In the genomic region with DNA sequence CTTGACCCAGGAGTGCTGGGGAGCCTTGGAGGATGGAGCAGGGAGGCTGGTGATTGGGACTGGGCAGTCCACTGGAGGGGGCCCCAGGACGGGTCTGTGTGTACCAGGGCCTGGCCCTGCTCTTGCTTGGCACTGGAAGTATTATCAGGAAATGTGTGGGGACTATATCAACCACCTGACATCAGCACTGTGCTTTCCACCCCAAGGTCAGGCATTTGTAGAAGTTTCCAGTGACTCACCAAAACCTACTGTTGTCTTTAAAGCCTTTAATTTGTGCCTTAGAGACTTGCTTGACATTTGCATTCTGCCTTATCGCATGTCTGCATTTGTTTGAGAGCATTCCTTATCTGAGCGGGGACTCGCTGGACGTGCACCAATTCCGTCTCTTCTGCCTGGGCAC, we compare ENCODE assay signal across 1 cellular context.
A peak's percentile ranks its signal among the peaks of the same experiment; 100 is the strongest.
TF ChIP-seq lines count a peak whose summit lies in the region.

No MANE protein-coding gene starts in this region.

TF ChIP-seq in K562, 482 proteins besides CTCF, POLR2A, EP300 and RAD21 (continued from another document and continues in another):
- no peak for TF ChIP-seq ZNF318 (IDR thresholded peaks at IDR 0.05; ENCODE audit: borderline replicate concordance in 1 of 2, low read depth in 1 of 2)
- no peak for TF ChIP-seq HNRNPL (IDR thresholded peaks at IDR 0.05; ENCODE audit: low read depth, low read length)
- no peak for TF ChIP-seq LARP7 (IDR thresholded peaks at IDR 0.05)
- TF ChIP-seq SRSF9 (IDR thresholded peaks at IDR 0.05; ENCODE audit: borderline replicate concordance, low read depth, low read length), result no peak
- TF ChIP-seq EZH2 (IDR thresholded peaks at IDR 0.05; ENCODE audit: borderline replicate concordance, low read depth, low read length), result no peak
- no peak for TF ChIP-seq ZNF253 (CRISPR knock-in tag; conservative IDR thresholded peaks at IDR 0.05)
- TF ChIP-seq, protein P1, sequence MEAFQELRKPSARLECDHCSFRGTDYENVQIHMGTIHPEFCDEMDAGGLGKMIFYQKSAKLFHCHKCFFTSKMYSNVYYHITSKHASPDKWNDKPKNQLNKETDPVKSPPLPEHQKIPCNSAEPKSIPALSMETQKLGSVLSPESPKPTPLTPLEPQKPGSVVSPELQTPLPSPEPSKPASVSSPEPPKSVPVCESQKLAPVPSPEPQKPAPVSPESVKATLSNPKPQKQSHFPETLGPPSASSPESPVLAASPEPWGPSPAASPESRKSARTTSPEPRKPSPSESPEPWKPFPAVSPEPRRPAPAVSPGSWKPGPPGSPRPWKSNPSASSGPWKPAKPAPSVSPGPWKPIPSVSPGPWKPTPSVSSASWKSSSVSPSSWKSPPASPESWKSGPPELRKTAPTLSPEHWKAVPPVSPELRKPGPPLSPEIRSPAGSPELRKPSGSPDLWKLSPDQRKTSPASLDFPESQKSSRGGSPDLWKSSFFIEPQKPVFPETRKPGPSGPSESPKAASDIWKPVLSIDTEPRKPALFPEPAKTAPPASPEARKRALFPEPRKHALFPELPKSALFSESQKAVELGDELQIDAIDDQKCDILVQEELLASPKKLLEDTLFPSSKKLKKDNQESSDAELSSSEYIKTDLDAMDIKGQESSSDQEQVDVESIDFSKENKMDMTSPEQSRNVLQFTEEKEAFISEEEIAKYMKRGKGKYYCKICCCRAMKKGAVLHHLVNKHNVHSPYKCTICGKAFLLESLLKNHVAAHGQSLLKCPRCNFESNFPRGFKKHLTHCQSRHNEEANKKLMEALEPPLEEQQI (IDR thresholded peaks at IDR 0.05), result no peak
- peak; percentile 33; the same call in 1 of the 2 replicates for TF ChIP-seq SMARCE1 (IDR thresholded peaks at IDR 0.05)
- TF ChIP-seq ATF1 (CRISPR knock-in tag; IDR thresholded peaks at IDR 0.05), result no peak
- TF ChIP-seq ATF1 (tag; IDR thresholded peaks at IDR 0.05), result no peak
- TF ChIP-seq ZEB2 (IDR thresholded peaks at IDR 0.05), result no peak
- no peak for TF ChIP-seq CEBPB (tag; IDR thresholded peaks at IDR 0.05)
- no peak for TF ChIP-seq ZNF717 (CRISPR knock-in tag; IDR thresholded peaks at IDR 0.05)
- no peak for TF ChIP-seq ZBTB1 (CRISPR knock-in tag; IDR thresholded peaks at IDR 0.05; ENCODE audit: borderline replicate concordance, low read depth)
- TF ChIP-seq ARID1B (IDR thresholded peaks at IDR 0.05), result peak; percentile 89
- TF ChIP-seq ZNF224 (CRISPR knock-in tag; IDR thresholded peaks at IDR 0.05), result no peak
- no peak for TF ChIP-seq PCBP2 (IDR thresholded peaks at IDR 0.05; ENCODE audit: low read depth, low read length, poor library complexity, severe bottlenecking)
- no peak for TF ChIP-seq SNAPC5 (CRISPR knock-in tag; IDR thresholded peaks at IDR 0.05)
- no peak for TF ChIP-seq ARNT (IDR thresholded peaks at IDR 0.05)
- no peak for TF ChIP-seq MITF (IDR thresholded peaks at IDR 0.05)
- TF ChIP-seq, protein P2, sequence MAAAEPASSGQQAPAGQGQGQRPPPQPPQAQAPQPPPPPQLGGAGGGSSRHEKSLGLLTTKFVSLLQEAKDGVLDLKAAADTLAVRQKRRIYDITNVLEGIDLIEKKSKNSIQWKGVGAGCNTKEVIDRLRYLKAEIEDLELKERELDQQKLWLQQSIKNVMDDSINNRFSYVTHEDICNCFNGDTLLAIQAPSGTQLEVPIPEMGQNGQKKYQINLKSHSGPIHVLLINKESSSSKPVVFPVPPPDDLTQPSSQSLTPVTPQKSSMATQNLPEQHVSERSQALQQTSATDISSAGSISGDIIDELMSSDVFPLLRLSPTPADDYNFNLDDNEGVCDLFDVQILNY (CRISPR knock-in tag; IDR thresholded peaks at IDR 0.05), result no peak
- no peak for TF ChIP-seq KAT7 (CRISPR knock-in tag; IDR thresholded peaks at IDR 0.05; ENCODE audit: borderline replicate concordance)
- peak; percentile 36 for TF ChIP-seq CCNT2 (IDR thresholded peaks at IDR 0.05; ENCODE audit: borderline replicate concordance, extremely low read depth, insufficient read length, low read depth, low read length)
- no peak for TF ChIP-seq PTBP1 (IDR thresholded peaks at IDR 0.05; ENCODE audit: low read depth, low read length)
- TF ChIP-seq CHD1 (IDR thresholded peaks at IDR 0.05; ENCODE audit: low read length), result no peak
- TF ChIP-seq SP2 (IDR thresholded peaks at IDR 0.05; ENCODE audit: extremely low read depth, low read depth, low read length, poor library complexity, severe bottlenecking), result no peak
- no peak for TF ChIP-seq RBM14 (IDR thresholded peaks at IDR 0.05; ENCODE audit: borderline replicate concordance, insufficient read depth, low read depth, low read length)
- TF ChIP-seq ZNF764 (CRISPR knock-in tag; IDR thresholded peaks at IDR 0.05; ENCODE audit: low read depth), result no peak
- TF ChIP-seq JUND (IDR thresholded peaks at IDR 0.05; ENCODE audit: borderline replicate concordance, low read depth, low read length), result peak; percentile 70; the same call in 1 of the 2 replicates
- TF ChIP-seq JUND (tag; IDR thresholded peaks at IDR 0.05; ENCODE audit: borderline replicate concordance, low read depth, low read length), result peak; percentile 79; the same call in 2 of the 3 replicates
- no peak for TF ChIP-seq SAFB (IDR thresholded peaks at IDR 0.05; ENCODE audit: borderline replicate concordance, low read depth, low read length)
- peak; percentile 91 for TF ChIP-seq FOSL1 (tag; conservative IDR thresholded peaks at IDR 0.05)
- peak; percentile 66 for TF ChIP-seq SOX6 (IDR thresholded peaks at IDR 0.05)
- TF ChIP-seq ASH1L (IDR thresholded peaks at IDR 0.05; ENCODE audit: borderline replicate concordance, low read depth, partially characterized antibody), result no peak
- no peak for TF ChIP-seq ZNF609 (CRISPR knock-in tag; IDR thresholded peaks at IDR 0.05; ENCODE audit: borderline replicate concordance)
- TF ChIP-seq RBM22 (IDR thresholded peaks at IDR 0.05; ENCODE audit: low read depth, low read length, poor library complexity, severe bottlenecking), result no peak
- TF ChIP-seq ZHX1 (conservative IDR thresholded peaks at IDR 0.05; ENCODE audit: low read length), result no peak
